1 cellular context compared by ENCODE assay signal in the genomic region with DNA sequence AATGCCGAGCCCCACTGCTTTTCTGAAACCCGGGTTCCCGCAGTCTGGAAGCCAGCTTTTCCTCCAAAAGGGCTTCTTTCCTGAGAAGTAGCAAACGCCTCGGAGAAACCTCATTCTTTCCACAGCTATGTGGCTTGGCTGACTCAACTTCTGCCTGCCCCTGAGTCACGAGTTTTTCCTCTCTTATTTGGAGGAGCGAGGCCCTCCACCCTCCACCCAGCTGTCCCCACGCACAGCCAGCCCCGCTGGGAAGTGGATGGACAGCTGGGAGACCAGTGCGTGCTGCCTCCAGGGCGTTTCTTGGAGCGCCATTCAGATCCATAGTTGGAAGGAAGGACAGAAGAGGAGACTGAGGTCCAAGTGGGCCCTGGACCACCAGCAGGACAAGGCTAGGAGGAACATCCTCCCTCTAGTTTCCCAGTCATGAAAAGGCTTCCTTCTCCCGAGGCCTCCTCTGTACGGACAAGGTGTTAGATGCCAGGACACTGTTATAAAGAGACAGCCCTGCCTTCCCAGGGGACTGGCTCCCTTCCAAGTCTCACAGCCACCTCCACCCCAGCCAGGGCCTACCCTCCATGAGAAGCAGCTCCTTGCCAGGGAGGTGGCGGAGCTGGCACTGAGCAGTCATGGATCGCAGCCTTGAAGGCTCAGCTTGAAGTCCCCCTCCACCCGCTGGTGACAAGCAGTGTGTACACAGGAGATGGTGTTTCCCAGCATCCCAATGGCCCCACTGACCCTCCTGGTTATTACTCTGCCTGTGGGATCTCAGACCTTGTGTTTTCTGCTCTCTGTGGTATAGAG.
TF ChIP-seq lines count a peak whose summit lies in the region.

No MANE protein-coding gene starts in this region.

TF ChIP-seq in H1, 55 proteins besides CTCF, POLR2A, EP300 and RAD21:
- TF ChIP-seq CHD1 (IDR thresholded peaks at IDR 0.05; ENCODE audit: low read depth, low read length) (no peak), TAF7 (optimal IDR thresholded peaks at IDR 0.05; ENCODE audit: borderline replicate concordance, low read depth, low read length) (no peak), RBBP5 (IDR thresholded peaks at IDR 0.05; ENCODE audit: borderline replicate concordance, low read depth, low read length) (no peak), SIRT6 (IDR thresholded peaks at IDR 0.05; ENCODE audit: low read length) (no peak), ATF2 (IDR thresholded peaks at IDR 0.05; ENCODE audit: low read length) (no peak), TBP (IDR thresholded peaks at IDR 0.05; ENCODE audit: low read depth, low read length) (no peak), SUZ12 (IDR thresholded peaks at IDR 0.05; ENCODE audit: low read length) (no peak), RFX5 (IDR thresholded peaks at IDR 0.05; ENCODE audit: borderline replicate concordance, low read depth, low read length) (no peak), BCL11A (IDR thresholded peaks at IDR 0.05; ENCODE audit: low read depth in 2 of 2, low read length in 2 of 2) (no peak), CHD7 (IDR thresholded peaks at IDR 0.05; ENCODE audit: insufficient replicate concordance, low read length) (no peak), SP2 (IDR thresholded peaks at IDR 0.05; ENCODE audit: low read length) (no peak), TAF1 (IDR thresholded peaks at IDR 0.05; ENCODE audit: low read depth, low read length) (no peak), ASH2L (IDR thresholded peaks at IDR 0.05; ENCODE audit: low read length) (no peak), EGR1 (IDR thresholded peaks at IDR 0.05; ENCODE audit: borderline replicate concordance, low read depth, low read length) (no peak), RXRA (IDR thresholded peaks at IDR 0.05; ENCODE audit: insufficient read depth, low read depth, low read length) (no peak), SP4 (IDR thresholded peaks at IDR 0.05; ENCODE audit: low read length) (no peak), CBX5 (IDR thresholded peaks at IDR 0.05; ENCODE audit: low read depth, low read length) (no peak), CEBPB (IDR thresholded peaks at IDR 0.05; ENCODE audit: low read depth, low read length) (no peak)
- TF ChIP-seq, protein P1, sequence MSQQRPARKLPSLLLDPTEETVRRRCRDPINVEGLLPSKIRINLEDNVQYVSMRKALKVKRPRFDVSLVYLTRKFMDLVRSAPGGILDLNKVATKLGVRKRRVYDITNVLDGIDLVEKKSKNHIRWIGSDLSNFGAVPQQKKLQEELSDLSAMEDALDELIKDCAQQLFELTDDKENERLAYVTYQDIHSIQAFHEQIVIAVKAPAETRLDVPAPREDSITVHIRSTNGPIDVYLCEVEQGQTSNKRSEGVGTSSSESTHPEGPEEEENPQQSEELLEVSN (IDR thresholded peaks at IDR 0.05) = no peak
- TF ChIP-seq, protein P2, sequence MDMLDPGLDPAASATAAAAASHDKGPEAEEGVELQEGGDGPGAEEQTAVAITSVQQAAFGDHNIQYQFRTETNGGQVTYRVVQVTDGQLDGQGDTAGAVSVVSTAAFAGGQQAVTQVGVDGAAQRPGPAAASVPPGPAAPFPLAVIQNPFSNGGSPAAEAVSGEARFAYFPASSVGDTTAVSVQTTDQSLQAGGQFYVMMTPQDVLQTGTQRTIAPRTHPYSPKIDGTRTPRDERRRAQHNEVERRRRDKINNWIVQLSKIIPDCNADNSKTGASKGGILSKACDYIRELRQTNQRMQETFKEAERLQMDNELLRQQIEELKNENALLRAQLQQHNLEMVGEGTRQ (IDR thresholded peaks at IDR 0.05; ENCODE audit: low read length) = no peak
